21 cellular contexts compared by ENCODE assay signal in genomic region chr4:52947691-52948397, GRCh38.
A peak's percentile ranks its signal among the peaks of the same experiment; 100 is the strongest.
DNase-seq lines count a peak whose midpoint lies in the region; ATAC-seq, FAIRE-seq and TF ChIP-seq lines count a peak whose summit lies in the region.
"Had no signal": no experiment of that assay in that cellular context is flagged by ENCODE, and none has a peak within 500 bp of the region (broad histone marks: within the 10 kb centered on the region; RNA-seq: fewer than 3 reads in every experiment).

No MANE protein-coding gene starts in this region.

- no peaks in the 10 kb centered on the region for H3K79me2 ChIP-seq in HepG2 (ENCODE audit: insufficient read depth, low read length)
- no peaks in the 10 kb centered on the region for H3K79me2 ChIP-seq in GM23338 (replicated peaks; ENCODE audit: insufficient read depth)

- H3K4me1 ChIP-seq in cardiac muscle cell (ENCODE audit: low read depth) (peaks cover 41% of the 10 kb centered on the region), HepG2 (ENCODE audit: insufficient read depth, low read length) (no peaks in the 10 kb centered on the region; the same call in 1 of the 2 replicates), GM23338 (ENCODE audit: insufficient read depth) (no peaks in the 10 kb centered on the region)

- no peaks in the 10 kb centered on the region for H3F3A ChIP-seq in GM23338 (replicated peaks; ENCODE audit: low read depth)

- H3K4me2 ChIP-seq in HepG2 (ENCODE audit: low read depth, low read length), result no peak overlapping the region
- H3K4me2 ChIP-seq in GM23338, result no peak overlapping the region

- H3K9ac ChIP-seq in HepG2 (ENCODE audit: insufficient read depth, low read depth, low read length), result no peak overlapping the region

- POLR2A ChIA-PET in HepG2 (lab: Yijun Ruan, JAX), result no interaction called here

- ATAC-seq in Right ventricle myocardium superior (ENCODE audit: poor library complexity) (no peak), HepG2 (no peak), GM23338 (no peak)
- ATAC-seq: HCT116, PC-3 had no signal

- intact Hi-C loops in Right ventricle myocardium superior (cut with DNase I) (no loop called here), HepG2 (cut with micrococcal nuclease; ENCODE audit: unreplicated experiment) (no loop called here)

- H3K9me2 ChIP-seq in GM23338 (ENCODE audit: insufficient read depth), result peaks cover 9% of the 10 kb centered on the region

- no peak overlapping the region for H3K4me3 ChIP-seq in cardiac muscle cell
- H3K4me3 ChIP-seq in HepG2 (replicated peaks in 1 of 3; ENCODE audit: insufficient read depth in 1 of 3, low read depth in 2 of 3, low read length in 3 of 3), result no peak overlapping the region
- H3K4me3 ChIP-seq in GM23338, result no peak overlapping the region

- H2AFZ ChIP-seq in HepG2 (ENCODE audit: low read length), result no peak overlapping the region
- no peak overlapping the region for H2AFZ ChIP-seq in GM23338

- H3K4me3 Mint-ChIP-seq in GM23338, result no peak overlapping the region
- H3K4me3 Mint-ChIP-seq: CD4-positive, alpha-beta T cell; IgD-negative memory B cell had no signal

- DNase-seq in cardiac muscle cell (ENCODE audit: low read depth in 1 of 2, low spot score in 1 of 2), result no peak
- no peak for DNase-seq in Right ventricle myocardium superior
- DNase-seq in NCI-H82 treated with DMSO at 0.1 percent for 48 hours (lab: John Stamatoyannopoulos, UW; ENCODE audit: unreplicated experiment), result peak; percentile 74
- no peak for DNase-seq in HepG2 (ENCODE audit: low spot score)
- DNase-seq in retina, result peak; percentile 55
- no peak for DNase-seq in GM23338 (ENCODE audit: low spot score)
- DNase-seq in H54 (ENCODE audit: insufficient read length, low spot score), result no peak
- DNase-seq: CD4-positive, alpha-beta T cell; DMS153; GDM1; Karpas-422; NCI-H1048; NCI-H1436 treated with DMSO at 0.1 percent for 48 hours; NCI-H2081 treated with DMSO at 0.1 percent for 48 hours; NCI-H2227 treated with DMSO at 0.1 percent for 48 hours; NCI-H510A treated with DMSO at 0.1 percent for 48 hours; PC-3; RPMI8226 had no signal

- FAIRE-seq in HepG2 (lab: Jason Lieb, UNC), result no peak
- FAIRE-seq in H54 (lab: Jason Lieb, UNC), result no peak
- FAIRE-seq: HTR-8/SVneo had no signal

- no peaks in the 10 kb centered on the region for H4K20me1 ChIP-seq in HepG2 (ENCODE audit: insufficient read depth, low read length)
- no peaks in the 10 kb centered on the region for H4K20me1 ChIP-seq in GM23338 (replicated peaks; ENCODE audit: insufficient read depth)

- H3K9me3 Mint-ChIP-seq in GM23338, result no peaks in the 10 kb centered on the region
- H3K9me3 Mint-ChIP-seq: CD4-positive, alpha-beta T cell; IgD-negative memory B cell had no signal

- BruUV-seq in HepG2 (replicated peaks; lab: Mats Ljungman, UMichigan), result no TSS peak

- no peaks in the 10 kb centered on the region for H3K27me3 ChIP-seq in cardiac muscle cell
- H3K27me3 ChIP-seq in HepG2 (ENCODE audit: control insufficient read depth in 1 of 2, insufficient read depth in 2 of 2, low read length in 2 of 2), result no peaks in the 10 kb centered on the region
- no peaks in the 10 kb centered on the region for H3K27me3 ChIP-seq in GM23338 (ENCODE audit: insufficient read depth)

- H3K27ac ChIP-seq in cardiac muscle cell, result peak overlapping the region; percentile 85
- no peak overlapping the region for H3K27ac ChIP-seq in HepG2 (ENCODE audit: extremely low read length, insufficient read depth, low read length)
- H3K27ac ChIP-seq in GM23338 (ENCODE audit: low read depth), result no peak overlapping the region

- no peak overlapping the region for H3K27ac Mint-ChIP-seq in GM23338
- H3K27ac Mint-ChIP-seq: CD4-positive, alpha-beta T cell; IgD-negative memory B cell had no signal

- no peaks in the 10 kb centered on the region for H3K36me3 ChIP-seq in cardiac muscle cell
- H3K36me3 ChIP-seq in HepG2 (replicated peaks in 1 of 2; ENCODE audit: control insufficient read depth in 1 of 2, insufficient read depth in 2 of 2, low read length in 2 of 2), result no peaks in the 10 kb centered on the region
- no peaks in the 10 kb centered on the region for H3K36me3 ChIP-seq in GM23338 (ENCODE audit: insufficient read depth)

- H3K9me3 ChIP-seq in cardiac muscle cell (ENCODE audit: low read depth) (no peaks in the 10 kb centered on the region), HepG2 (ENCODE audit: low read length) (no peaks in the 10 kb centered on the region)

- H3K36me3 Mint-ChIP-seq in GM23338 (ENCODE audit: low read depth), result no peaks in the 10 kb centered on the region

- TF ChIP-seq POLR2A in HepG2 (IDR thresholded peaks at IDR 0.05; ENCODE audit: insufficient read depth in 1 of 2, low read depth in 2 of 2, low read length in 2 of 2) (no peak), H54 (IDR thresholded peaks at IDR 0.05; ENCODE audit: low read depth, low read length) (no peak)

- TF ChIP-seq EP300 in HepG2 (IDR thresholded peaks at IDR 0.05; ENCODE audit: low read depth in 2 of 2, low read length in 2 of 2) (no peak), HepG2 (CRISPR knock-in tag; IDR thresholded peaks at IDR 0.05; ENCODE audit: borderline replicate concordance) (no peak)

- CTCF ChIA-PET in HepG2 (lab: Yijun Ruan, JAX; ENCODE audit: low intra/inter-chr PET ratio, low total read pairs), result no interaction called here

- no peak for TF ChIP-seq RAD21 in HepG2 (CRISPR knock-in tag; IDR thresholded peaks at IDR 0.05)

- H3K4me1 Mint-ChIP-seq in GM23338, result peaks cover 12% of the 10 kb centered on the region

- no peak for TF ChIP-seq CTCF in cardiac muscle cell (IDR thresholded peaks at IDR 0.05; ENCODE audit: low read depth, low read length)
- TF ChIP-seq CTCF in HepG2 (CRISPR knock-in tag; IDR thresholded peaks at IDR 0.05), result no peak
- TF ChIP-seq CTCF in GM23338 (conservative IDR thresholded peaks at IDR 0.05; ENCODE audit: low read depth in 2 of 2), result no peak

- H3K27me3 Mint-ChIP-seq in GM23338 (ENCODE audit: insufficient read depth, low read depth, poor library complexity), result peaks cover 5% of the 10 kb centered on the region
- H3K27me3 Mint-ChIP-seq: CD4-positive, alpha-beta T cell; IgD-negative memory B cell had no signal

- 76% methylated on average over 7 of the region's 7 CpGs for WGBS in HepG2 (ENCODE audit: low lambda C conversion rate)

- in situ Hi-C loops in HepG2 (cut with HindIII; ENCODE audit: extremely low pct_ligation_motif_present, low pct_unique_long_range_greater_than_20kb), result no loop called here

TF ChIP-seq in HepG2, 621 proteins besides CTCF, POLR2A, EP300 and RAD21:
- TF ChIP-seq FOXA1 (IDR thresholded peaks at IDR 0.05) (peak; percentile 73), FOXA1 (CRISPR knock-in tag; IDR thresholded peaks at IDR 0.05) (no peak), YY1 (IDR thresholded peaks at IDR 0.05; ENCODE audit: insufficient read depth, insufficient replicate concordance, low read depth, low read length) (no peak), FOXA3 (CRISPR knock-in tag; IDR thresholded peaks at IDR 0.05) (peak; percentile 49; the same call in 1 of the 2 replicates), GATAD2A (CRISPR knock-in tag; IDR thresholded peaks at IDR 0.05) (peak; percentile 38; the same call in 1 of the 2 replicates), KAT2B (IDR thresholded peaks at IDR 0.05; ENCODE audit: borderline replicate concordance, low read depth, low read length) (peak; percentile 98), NFIC (IDR thresholded peaks at IDR 0.05; ENCODE audit: low read length) (peak; percentile 40; the same call in 1 of the 2 replicates), MTERF4 (CRISPR knock-in tag; IDR thresholded peaks at IDR 0.05) (no peak), FOXC1 (CRISPR knock-in tag; IDR thresholded peaks at IDR 0.05; ENCODE audit: borderline replicate concordance) (no peak), FOXP1 (IDR thresholded peaks at IDR 0.05) (no peak), FOXP1 (CRISPR knock-in tag; IDR thresholded peaks at IDR 0.05) (peak; percentile 49; the same call in 1 of the 2 replicates)

TF ChIP-seq in GM23338, 12 proteins besides CTCF, POLR2A, EP300 and RAD21:
- TF ChIP-seq CREB1 (CRISPR knock-in tag; IDR thresholded peaks at IDR 0.05; ENCODE audit: low read depth) (no peak), ZNF331 (CRISPR knock-in tag; IDR thresholded peaks at IDR 0.05; ENCODE audit: low read depth) (no peak), EZH2phosphoT487 (IDR thresholded peaks at IDR 0.05; ENCODE audit: unreplicated experiment) (no peak), ETS1 (IDR thresholded peaks at IDR 0.05) (no peak), JUNB (IDR thresholded peaks at IDR 0.05; ENCODE audit: unreplicated experiment) (no peak), STAT1 (IDR thresholded peaks at IDR 0.05; ENCODE audit: unreplicated experiment) (no peak)

Comparison
In these comparisons a context has a peak if more than half of its experiments do, and no peak if none do; other contexts are left out.
1. DNase-seq: peak in NCI-H82 treated with DMSO at 0.1 percent for 48 hours (single experiment) and retina (single experiment); none in cardiac muscle cell (0 of 2), Right ventricle myocardium superior (single experiment), HepG2 (single experiment), GM23338 (single experiment) and H54 (single experiment).